ENCODE assay signal across 1 cellular context in the genomic region with DNA sequence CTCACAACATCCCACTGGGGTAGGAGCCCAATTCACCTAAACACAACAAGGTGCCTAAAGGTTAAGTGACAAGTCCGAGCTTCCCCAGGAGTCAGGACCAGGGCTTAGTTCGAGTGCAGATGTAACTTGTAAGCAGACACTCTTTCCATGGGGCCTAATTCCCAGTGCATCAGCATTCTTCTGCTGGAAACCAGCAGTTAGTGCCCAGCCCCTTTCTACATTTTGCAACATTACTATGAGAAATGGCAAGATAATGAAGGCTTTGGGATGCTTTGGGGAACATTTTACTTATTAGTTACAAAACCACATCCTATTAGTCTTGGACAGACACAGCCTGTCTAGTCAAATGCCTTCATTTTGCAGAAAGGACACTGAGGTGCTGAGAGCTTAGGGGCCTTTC.
TF ChIP-seq lines count a peak whose summit lies in the region.

No MANE protein-coding gene starts in this region.

TF ChIP-seq in IMR-90, 13 proteins besides CTCF, POLR2A, EP300 and RAD21 (continued from another document):
- TF ChIP-seq BHLHE40 (IDR thresholded peaks at IDR 0.05; ENCODE audit: low read depth, low read length) (no peak), SMC3 (IDR thresholded peaks at IDR 0.05; ENCODE audit: low read depth, low read length) (no peak), MAZ (IDR thresholded peaks at IDR 0.05; ENCODE audit: borderline replicate concordance, low read depth, low read length) (no peak), FOS (IDR thresholded peaks at IDR 0.05; ENCODE audit: low read depth, low read length) (no peak), NFE2L2 (IDR thresholded peaks at IDR 0.05; ENCODE audit: low read depth, low read length) (no peak), CEBPB (IDR thresholded peaks at IDR 0.05; ENCODE audit: low read depth, low read length) (no peak), CHD1 (IDR thresholded peaks at IDR 0.05; ENCODE audit: low read depth, low read length) (no peak), MAFK (IDR thresholded peaks at IDR 0.05; ENCODE audit: low read depth, low read length) (no peak), RCOR1 (IDR thresholded peaks at IDR 0.05; ENCODE audit: insufficient replicate concordance, low read length) (no peak)
TF ChIP-seq in IMR-90: peak in this region for 0.
